In genomic region chr9:89593776-89594427, GRCh38 we compare ENCODE assay signal across 8 cellular contexts. TPM values are rescaled to one million over a fixed set of nuclear protein-coding genes. Genes with fewer than 3 reads are reported as not detected.
DNase-seq lines count a peak whose midpoint lies in the region; ATAC-seq, FAIRE-seq and TF ChIP-seq lines count a peak whose summit lies in the region.

No MANE protein-coding gene starts in this region.

- peak; percentile 50 for ATAC-seq in GM18868 (IDR thresholded peaks at IDR 0.05; ENCODE audit: unreplicated experiment)

- no peak overlapping the region for H3K14ac ChIP-seq in H1 (ENCODE audit: insufficient read length)

- no peaks in the 10 kb centered on the region for H3K9me2 ChIP-seq in neural cell (ENCODE audit: insufficient read depth, low read length)

- TF ChIP-seq POLR2A in H1 (IDR thresholded peaks at IDR 0.05; ENCODE audit: control extremely low read depth in 1 of 2, low read depth in 2 of 2, low read length in 2 of 2), result no peak

- H3K4me1 ChIP-seq in H1 (replicated peaks in 1 of 4; ENCODE audit: control insufficient read depth in 3 of 4, insufficient read depth in 4 of 4, low read length in 3 of 4), result peaks cover 4 to 8% (median 6%) of the 10 kb centered on the region in 4 experiments
- no peaks in the 10 kb centered on the region for H3K4me1 ChIP-seq in ascending aorta

- no peak overlapping the region for H2BK12ac ChIP-seq in H1 (ENCODE audit: low read depth, low read length)

- H3K9ac ChIP-seq in H1 (replicated peaks in 1 of 4; ENCODE audit: extremely low read depth in 1 of 4, low read depth in 3 of 4, low read length in 3 of 4) (no peak overlapping the region), neural cell (ENCODE audit: low read length) (no peak overlapping the region)

- H4K20me1 ChIP-seq in H1 (replicated peaks in 1 of 2; ENCODE audit: control insufficient read depth in 1 of 2, insufficient read depth in 2 of 2, low read length in 2 of 2), result no peaks in the 10 kb centered on the region
- no peaks in the 10 kb centered on the region for H4K20me1 ChIP-seq in neural cell (ENCODE audit: insufficient read depth)

- POLR2A ChIA-PET in AG04449 (lab: Yijun Ruan, JAX), result no interaction called here
- POLR2A ChIA-PET in H1 (lab: Charles Lee; ENCODE audit: partially characterized antibody), result interaction anchor here (1.1 to 4.2 kb wide), 2 partner anchors 9 to 165 kb away, joined by 3 to 35 read pairs; partner anchors contain the start of gene GADD45G

- H3K27me3 ChIP-seq in H1 (replicated peaks in 1 of 4; ENCODE audit: control insufficient read depth in 3 of 4, extremely low read depth in 1 of 4, insufficient read depth in 3 of 4, low read length in 3 of 4), result no peaks in the 10 kb centered on the region
- no peaks in the 10 kb centered on the region for H3K27me3 ChIP-seq in neural cell (ENCODE audit: insufficient read depth, low read depth, low read length)
- H3K27me3 ChIP-seq in ascending aorta, result no peaks in the 10 kb centered on the region

- H3K36me3 ChIP-seq in H1 (ENCODE audit: control insufficient read depth in 2 of 4, insufficient read depth in 4 of 4, low read length in 3 of 4), result no peaks in the 10 kb centered on the region
- H3K36me3 ChIP-seq in neural cell (ENCODE audit: insufficient read depth, low read length), result no peaks in the 10 kb centered on the region
- H3K36me3 ChIP-seq in ascending aorta, result no peaks in the 10 kb centered on the region

- H2AK5ac ChIP-seq in H1 (ENCODE audit: low read depth, low read length), result no peak overlapping the region

- H4K5ac ChIP-seq in H1 (ENCODE audit: insufficient read length, low read depth, low read length), result no peak overlapping the region

- FAIRE-seq in H1 (lab: Jason Lieb, UNC), result peak; percentile 7

- WGBS in H1 (ENCODE audit: extremely low coverage in 1 of 2, insufficient coverage in 1 of 2, insufficient read length in 1 of 2, insufficient replicate concordance in 2 of 2, low coverage in 1 of 2, low lambda C conversion rate in 2 of 2, missing lambda C conversion rate in 1 of 2), 2 experiments, result 52% methylated on average over 12 of the region's 12 CpGs; no CpG with 5 or more reads in 1 of the 2 experiments

- H2AFZ ChIP-seq in H1 (ENCODE audit: low read length), result peak overlapping the region; percentile 38; the same call in 1 of the 2 replicates
- H2AFZ ChIP-seq in neural cell (ENCODE audit: low read depth, low read length), result no peak overlapping the region

- no peak overlapping the region for H3K4ac ChIP-seq in H1 (replicated peaks; ENCODE audit: insufficient read length, low read depth, low read length)

- no peak overlapping the region for H2BK5ac ChIP-seq in H1 (ENCODE audit: low read depth, low read length)

- H2BK15ac ChIP-seq in H1 (ENCODE audit: low read length), result no peak overlapping the region

- no peak overlapping the region for H3K23ac ChIP-seq in H1 (ENCODE audit: insufficient read length)

- no peaks in the 10 kb centered on the region for H3K79me1 ChIP-seq in H1 (ENCODE audit: low read depth, low read length)

- no peaks in the 10 kb centered on the region for H3K79me2 ChIP-seq in H1 (ENCODE audit: control insufficient read depth in 1 of 2, insufficient read depth in 2 of 2, low read length in 2 of 2)
- H3K79me2 ChIP-seq in neural cell (replicated peaks; ENCODE audit: insufficient read depth, low read length), result no peaks in the 10 kb centered on the region

- H3K27ac ChIP-seq in H1 (ENCODE audit: low read depth, low read length) (no peak overlapping the region), neural cell (ENCODE audit: low read length) (no peak overlapping the region), ascending aorta (no peak overlapping the region)

- peak; percentile 67 for TF ChIP-seq CTCF in AG04449 (IDR thresholded peaks at IDR 0.05; ENCODE audit: insufficient read depth, low read length, missing control alignments)
- TF ChIP-seq CTCF in H1 (IDR thresholded peaks at IDR 0.05; ENCODE audit: control extremely low read depth in 1 of 3, insufficient read depth in 1 of 3, low read depth in 1 of 3, low read length in 3 of 3), result peak; percentile 88 to 98 (median 98)
- TF ChIP-seq CTCF in neural cell (IDR thresholded peaks at IDR 0.05; ENCODE audit: poor library complexity, severe bottlenecking), result peak; percentile 14
- TF ChIP-seq CTCF in ascending aorta (IDR thresholded peaks at IDR 0.05), result peak in 1 of 3 experiments; percentile 46

- CTCF ChIA-PET in AG04449 (lab: Yijun Ruan, JAX) (interaction anchor here (0.9 to 3.9 kb wide), 10 partner anchors 8 to 1274 kb away, joined by 3 to 23 read pairs (median 6); no protein-coding TSS in a partner anchor), H1 (lab: Charles Lee; ENCODE audit: partially characterized antibody) (interaction anchor here (0.5 to 8.1 kb wide), 81 partner anchors 8 to 1683 kb away, joined by 3 to 162 read pairs (median 4); no protein-coding TSS in a partner anchor)

- no peak overlapping the region; the same call in 1 of the 2 replicates for H2BK20ac ChIP-seq in H1 (ENCODE audit: low read length)

- H3F3A ChIP-seq in neural cell (ENCODE audit: insufficient read depth, low read length, poor library complexity, severe bottlenecking), result no peaks in the 10 kb centered on the region

- H3K9me3 ChIP-seq in H1 (ENCODE audit: insufficient read depth in 2 of 2, low read depth in 1 of 2, low read length in 1 of 2), result no peaks in the 10 kb centered on the region
- no peaks in the 10 kb centered on the region for H3K9me3 ChIP-seq in neural cell (ENCODE audit: low read length)
- H3K9me3 ChIP-seq in ascending aorta, result no peaks in the 10 kb centered on the region

- no peaks in the 10 kb centered on the region for H3K23me2 ChIP-seq in H1 (ENCODE audit: low read depth, low read length)

- H4K8ac ChIP-seq in H1 (ENCODE audit: extremely low read depth, insufficient read depth, low read length), result no peak overlapping the region; the same call in none of the 2 replicates

- no peak overlapping the region for H3K18ac ChIP-seq in H1 (ENCODE audit: extremely low read depth, low read length)

- H3K4me2 ChIP-seq in H1 (ENCODE audit: insufficient read depth in 1 of 2, low read depth in 2 of 2, low read length in 2 of 2) (no peak overlapping the region), neural cell (ENCODE audit: low read length) (no peak overlapping the region)

- no peak for DNase-seq in AG04449 (ENCODE audit: low read depth, low spot score)
- DNase-seq in NCI-H226, result peak; percentile 29
- DNase-seq in activated CD4-positive, alpha-beta T cell treated with anti-CD3 and anti-CD28 coated beads, Interleukin-2, amount 50 U/mL, for 24 hours (ENCODE audit: low read depth in 1 of 2, low spot score in 1 of 2), result peak; percentile 36 to 61
- peak in 1 of 2 experiments; percentile 87 for DNase-seq in H1 (ENCODE audit: low read depth in 1 of 2, low spot score in 2 of 2)
- no peak for DNase-seq in hippocampal formation (lab: John Stamatoyannopoulos, UW)
- DNase-seq in ascending aorta (ENCODE audit: low spot score in 2 of 2), result no peak

- no peak overlapping the region for H3K4me3 ChIP-seq in AG04449 (ENCODE audit: low read depth, low read length)
- no peak overlapping the region for H3K4me3 ChIP-seq in H1 (ENCODE audit: extremely low read depth in 1 of 4, insufficient read depth in 2 of 4, low read depth in 3 of 4, low read length in 4 of 4)
- no peak overlapping the region for H3K4me3 ChIP-seq in neural cell (ENCODE audit: low read length)
- H3K4me3 ChIP-seq in ascending aorta, result no peak overlapping the region

- H4K91ac ChIP-seq in H1 (replicated peaks; ENCODE audit: insufficient read length, low read length), result no peak overlapping the region

- H2BK120ac ChIP-seq in H1 (replicated peaks; ENCODE audit: low read depth, low read length), result no peak overlapping the region

- no peak overlapping the region for H3K56ac ChIP-seq in H1 (replicated peaks; ENCODE audit: insufficient read length, low read depth, low read length)

- intact Hi-C loops in ascending aorta (cut with DNase I), result no loop called here

- TF ChIP-seq EP300 in H1 (IDR thresholded peaks at IDR 0.05; ENCODE audit: borderline replicate concordance in 1 of 2, low read depth in 2 of 2, low read length in 2 of 2) (no peak), neural cell (conservative IDR thresholded peaks at IDR 0.05; ENCODE audit: poor library complexity, severe bottlenecking) (no peak)

- TF ChIP-seq RAD21 in H1 (IDR thresholded peaks at IDR 0.05 in 1 of 2, conservative IDR thresholded peaks at IDR 0.05 in 1 of 2; ENCODE audit: low read depth in 2 of 2, low read length in 2 of 2) (peak; percentile 72 to 77), neural cell (conservative IDR thresholded peaks at IDR 0.05) (no peak)

TF ChIP-seq in H1, 55 proteins besides CTCF, POLR2A, EP300 and RAD21 (continues in another document):
- TF ChIP-seq GABPA (IDR thresholded peaks at IDR 0.05; ENCODE audit: borderline replicate concordance, insufficient read depth, low read length) (no peak), E2F6 (IDR thresholded peaks at IDR 0.05) (peak; percentile 60), CREB1 (IDR thresholded peaks at IDR 0.05) (peak; percentile 46; the same call in 1 of the 2 replicates)

TF ChIP-seq in neural cell, 6 proteins besides CTCF, POLR2A, EP300 and RAD21 (continues in another document):
- TF ChIP-seq TAF1 (IDR thresholded peaks at IDR 0.05; ENCODE audit: low read depth) (no peak), SMC3 (conservative IDR thresholded peaks at IDR 0.05; ENCODE audit: poor library complexity) (no peak), EZH2 (IDR thresholded peaks at IDR 0.05; ENCODE audit: borderline replicate concordance, insufficient read depth, low read length, poor library complexity, severe bottlenecking) (no peak), POLR2AphosphoS5 (IDR thresholded peaks at IDR 0.05) (no peak)

RNA-seq across cellular contexts. Expression of gene GADD45G, which starts 10.9 kb away (rescaled TPM):
- total RNA-seq in H1 (2021; fragmentation: NEBNext Ultra II Directional; extraction: Animal tissue kit (Norgen Biotek cat#: 25700)), result 7.0 and 9.2 TPM in 2 replicates
- 11.4 and 20.7 TPM in 2 replicates for polyA plus RNA-seq in H1 (2011; rRNA removed)
- 9.8 TPM for polyA plus RNA-seq in H1 (2011; cell fraction: cytosol; rRNA removed)
- polyA plus RNA-seq in H1 (2011; cell fraction: nucleus; rRNA removed), result 16.9 TPM
- 5.2 to 17.2 TPM (median 11.3 TPM) in 4 replicates for polyA plus RNA-seq in H1 (2012, experiment 1 of 2)
- polyA plus RNA-seq in H1 (2012, experiment 2 of 2), result 4.4 TPM
- polyA plus RNA-seq in H1 (2013, experiment 1 of 2), result 7.4 TPM
- polyA plus RNA-seq in H1 (2013, experiment 2 of 2), result 5.6 TPM
- polyA minus RNA-seq in H1 (2011; rRNA and poly(A)+ RNA removed), result 1.5 and 2.4 TPM in 2 replicates
- polyA minus RNA-seq in H1 (2011; cell fraction: cytosol; rRNA and poly(A)+ RNA removed), result 3.4 TPM
- 9.3 TPM for polyA minus RNA-seq in H1 (2011; cell fraction: nucleus; rRNA and poly(A)+ RNA removed)
- polyA plus RNA-seq in neural cell, result 158 and 161 TPM in 2 replicates
- 29.2 and 40.4 TPM in 2 replicates for polyA minus RNA-seq in neural cell
- total RNA-seq in ascending aorta, result 4.6 TPM

Comparison
In these comparisons a context has a peak if more than half of its experiments do, and no peak if none do; other contexts are left out.
1. DNase-seq: peak in NCI-H226 (single experiment) and activated CD4-positive, alpha-beta T cell treated with anti-CD3 and anti-CD28 coated beads, Interleukin-2, amount 50 U/mL, for 24 hours (2 of 2); none in AG04449 (single experiment), hippocampal formation (0 of 2) and ascending aorta (0 of 2).